ENCODE assay signal across 24 cellular contexts in genomic region chr10:131771634-131772358, GRCh38.
"Had no signal": no experiment of that assay in that cellular context is flagged by ENCODE, and none has a peak within 500 bp of the region (broad histone marks: within the 10 kb centered on the region; RNA-seq: fewer than 3 reads in every experiment).

No MANE protein-coding gene starts in this region.

- DNase-seq: activated B cell treated with CpG ODN at 0.5 μM for 24 hours; activated CD4-positive, alpha-beta T cell treated with anti-CD3 and anti-CD28 coated beads for 36 hours; activated CD4-positive, alpha-beta T cell treated with anti-CD3 and anti-CD28 coated beads, Interleukin-2, amount 50 U/mL, for 4 hours; activated CD8-positive, alpha-beta memory T cell treated with anti-CD3 and anti-CD28 coated beads for 24 hours; activated CD8-positive, alpha-beta memory T cell treated with anti-CD3 and anti-CD28 coated beads, Interleukin-2, amount 50 U/mL, for 4 hours; activated naive CD4-positive, alpha-beta T cell treated with anti-CD3 and anti-CD28 coated beads, Interleukin-2, amount 10 ng/mL, durations not matched to agents 7 days and 5 days; activated T-cell treated with anti-CD3 and anti-CD28 coated beads, Interleukin-2, amount 50 U/mL, for 24 hours; amygdala; cerebellar nuclear complex; effector CD4-positive, alpha-beta T cell; foreskin keratinocyte; right lobe of liver; stimulated activated CD4-positive, alpha-beta T cell treated with anti-CD3 and anti-CD28 coated beads, Interleukin-2, amount 100 ng/mL, for 48 hours; stimulated activated CD8-positive, alpha-beta memory T cell treated with anti-CD3 and anti-CD28 coated beads, Interleukin-4, amount 100 ng/mL, for 48 hours; stimulated activated naive CD4-positive, alpha-beta T cell; substantia nigra; T-helper 9 cell; thyroid gland; upper lobe of right lung had no signal

- H3K4me1 Mint-ChIP-seq: activated B cell treated with CpG ODN at 0.5 μM for 24 hours; activated CD4-positive, alpha-beta T cell treated with anti-CD3 and anti-CD28 coated beads for 36 hours; activated naive CD4-positive, alpha-beta T cell treated with anti-CD3 and anti-CD28 coated beads, Interleukin-2, amount 10 ng/mL, durations not matched to agents 7 days and 5 days; memory B cell had no signal

- H3K36me3 ChIP-seq: neutrophil, right lobe of liver, thyroid gland, upper lobe of right lung had no signal

- FAIRE-seq: bronchial epithelial cell had no signal

- ATAC-seq: activated CD4-positive, alpha-beta T cell treated with anti-CD3 and anti-CD28 coated beads for 36 hours; foreskin keratinocyte; upper lobe of right lung had no signal

- H3K4me3 Mint-ChIP-seq: activated B cell treated with CpG ODN at 0.5 μM for 24 hours; activated CD4-positive, alpha-beta T cell treated with anti-CD3 and anti-CD28 coated beads for 36 hours; activated naive CD4-positive, alpha-beta T cell treated with anti-CD3 and anti-CD28 coated beads, Interleukin-2, amount 10 ng/mL, durations not matched to agents 7 days and 5 days; activated T-cell treated with anti-CD3 and anti-CD28 coated beads, Interleukin-2, amount 50 U/mL, for 24 hours; memory B cell had no signal

- H3K4me3 ChIP-seq: right lobe of liver, smooth muscle cell, thyroid gland, upper lobe of right lung had no signal

- H3K4me1 ChIP-seq: foreskin keratinocyte, right lobe of liver, thyroid gland, upper lobe of right lung had no signal

- H3K36me3 Mint-ChIP-seq: memory B cell had no signal

- H3K27ac ChIP-seq: foreskin keratinocyte, neutrophil, right lobe of liver, thyroid gland, upper lobe of right lung had no signal

- H3K9me3 ChIP-seq: thyroid gland had no signal

- H3K27ac Mint-ChIP-seq: activated B cell treated with CpG ODN at 0.5 μM for 24 hours; activated CD4-positive, alpha-beta T cell treated with anti-CD3 and anti-CD28 coated beads for 36 hours; activated naive CD4-positive, alpha-beta T cell treated with anti-CD3 and anti-CD28 coated beads, Interleukin-2, amount 10 ng/mL, durations not matched to agents 7 days and 5 days; activated T-cell treated with anti-CD3 and anti-CD28 coated beads, Interleukin-2, amount 50 U/mL, for 24 hours; activated T-helper 2 cell treated with anti-CD3 and anti-CD28 coated beads, Interferon-gamma antibody, Interleukin-2, Interleukin-4, amounts not matched to agents 10 μg/mL and 5 μg/mL and 100 μg/mL, durations not matched to agents 14 hours and 24 hours and 36 hours; memory B cell had no signal

- H3K27me3 ChIP-seq: foreskin keratinocyte, neutrophil, right lobe of liver, thyroid gland, upper lobe of right lung had no signal

- H3K27me3 Mint-ChIP-seq: activated naive CD4-positive, alpha-beta T cell treated with anti-CD3 and anti-CD28 coated beads, Interleukin-2, amount 10 ng/mL, durations not matched to agents 7 days and 5 days; activated T-cell treated with anti-CD3 and anti-CD28 coated beads, Interleukin-2, amount 50 U/mL, for 24 hours had no signal
